In genomic region chr1:115534-115933, GRCh38 we compare ENCODE assay signal across 16 cellular contexts. TPM values are rescaled to one million over a fixed set of nuclear protein-coding genes. Genes with fewer than 3 reads are reported as not detected.
"Had no signal": no experiment of that assay in that cellular context is flagged by ENCODE, and none has a peak within 500 bp of the region (broad histone marks: within the 10 kb centered on the region; RNA-seq: fewer than 3 reads in every experiment).

No MANE protein-coding gene starts in this region.

RNA-seq across cellular contexts. Expression of gene OR4F5, which starts 50.3 kb away (rescaled TPM):
- total RNA-seq: stomach, subcutaneous adipose tissue, suprapubic skin, temporal lobe, testis, thoracic aorta, thyroid gland, tibial nerve, transverse colon, upper lobe of left lung, upper lobe of right lung, ureter, urinary bladder, uterus, vagina had no signal
- polyA plus RNA-seq: stomach, thymus, urinary bladder had no signal
